In genomic region chr11:45926536-45927331, GRCh38 we compare ENCODE assay signal across 25 cellular contexts. TPM values are rescaled to one million over a fixed set of nuclear protein-coding genes. Genes with fewer than 3 reads are reported as not detected.
DNase-seq lines count a peak whose midpoint lies in the region; ATAC-seq, FAIRE-seq and TF ChIP-seq lines count a peak whose summit lies in the region.
"Had no signal": no experiment of that assay in that cellular context is flagged by ENCODE, and none has a peak within 500 bp of the region (broad histone marks: within the 10 kb centered on the region; RNA-seq: fewer than 3 reads in every experiment).

No MANE protein-coding gene starts in this region.

- H3K27me3 Mint-ChIP-seq in CD4-positive, alpha-beta T cell, result peaks cover 9% of the 10 kb centered on the region
- no peaks in the 10 kb centered on the region for H3K27me3 Mint-ChIP-seq in activated B cell treated with CpG ODN at 0.5 μM for 24 hours
- peaks cover 0 to 2% (median 0%) of the 10 kb centered on the region in 5 donors for H3K27me3 Mint-ChIP-seq in naive thymus-derived CD8-positive, alpha-beta T cell
- peaks cover 13 to 23% (median 22%) of the 10 kb centered on the region in 3 donors for H3K27me3 Mint-ChIP-seq in CD14-positive monocyte (ENCODE audit: low read depth in 3 of 3)

- H3K36me3 Mint-ChIP-seq in CD4-positive, alpha-beta T cell (ENCODE audit: low read depth), result peaks cover 13% of the 10 kb centered on the region
- peaks cover 52% of the 10 kb centered on the region for H3K36me3 Mint-ChIP-seq in activated B cell treated with CpG ODN at 0.5 μM for 24 hours (ENCODE audit: low read depth)
- H3K36me3 Mint-ChIP-seq in naive thymus-derived CD8-positive, alpha-beta T cell, result peaks cover 0 to 3% (median 0%) of the 10 kb centered on the region in 3 donors
- peaks cover 9 to 23% of the 10 kb centered on the region in 2 donors for H3K36me3 Mint-ChIP-seq in CD14-positive monocyte

- no peak for TF ChIP-seq CTCF in A549 (IDR thresholded peaks at IDR 0.05)
- TF ChIP-seq CTCF in CD4-positive, alpha-beta T cell (IDR thresholded peaks at IDR 0.05), result no peak
- TF ChIP-seq CTCF in activated B cell treated with CpG ODN at 0.5 μM for 24 hours (IDR thresholded peaks at IDR 0.05), result no peak
- TF ChIP-seq CTCF in CD14-positive monocyte (IDR thresholded peaks at IDR 0.05), result no peak

- intact Hi-C loops in CD4-positive, alpha-beta T cell (cut with DNase I, micrococcal nuclease), result no loop called here
- intact Hi-C loops in activated B cell treated with CpG ODN at 0.5 μM for 24 hours (cut with micrococcal nuclease), result no loop called here
- intact Hi-C loops in CD14-positive monocyte (cut with micrococcal nuclease), result no loop called here

- TF ChIP-seq RAD21 in A549 (conservative IDR thresholded peaks at IDR 0.05 in 1 of 2, IDR thresholded peaks at IDR 0.05 in 1 of 2), result no peak

- no peaks in the 10 kb centered on the region for H3K9me3 ChIP-seq in A549
- no peaks in the 10 kb centered on the region for H3K9me3 ChIP-seq in CD4-positive, alpha-beta T cell (ENCODE audit: control insufficient read depth, low read length)
- H3K9me3 ChIP-seq: gastroesophageal sphincter, mucosa of descending colon, tibial artery had no signal

- H3K4me1 ChIP-seq in A549, result peaks cover 11% of the 10 kb centered on the region

- H3K4me3 Mint-ChIP-seq in CD4-positive, alpha-beta T cell, result no peak overlapping the region
- H3K4me3 Mint-ChIP-seq in activated B cell treated with CpG ODN at 0.5 μM for 24 hours, result no peak overlapping the region
- peak overlapping the region in 1 of 10 donors; percentile 38 for H3K4me3 Mint-ChIP-seq in naive thymus-derived CD8-positive, alpha-beta T cell
- H3K4me3 Mint-ChIP-seq in CD14-positive monocyte, result no peak overlapping the region

- H3K4me2 ChIP-seq in A549, result no peak overlapping the region

- H3K4me1 Mint-ChIP-seq in CD4-positive, alpha-beta T cell (ENCODE audit: low read depth), result peaks cover 28% of the 10 kb centered on the region
- H3K4me1 Mint-ChIP-seq in activated B cell treated with CpG ODN at 0.5 μM for 24 hours (peaks cover 81% of the 10 kb centered on the region), CD14-positive monocyte (peaks cover 44% of the 10 kb centered on the region)
- peaks cover 23 to 52% (median 44%) of the 10 kb centered on the region in 4 donors for H3K4me1 Mint-ChIP-seq in naive thymus-derived CD8-positive, alpha-beta T cell

- ATAC-seq in A549, result peak; percentile 2; a peak in 1 of 6 replicates
- ATAC-seq in CD4-positive, alpha-beta T cell (ENCODE audit: poor library complexity), result no peak
- no peak for ATAC-seq in activated B cell treated with CpG ODN at 0.5 μM for 24 hours (ENCODE audit: low read depth)
- no peak for ATAC-seq in naive thymus-derived CD8-positive, alpha-beta T cell
- ATAC-seq: esophagus mucosa, gastroesophageal sphincter, GM12878, HCT116, mucosa of descending colon, right cardiac atrium had no signal

- DNase-seq in A549 (ENCODE audit: low read depth in 1 of 2, low spot score in 1 of 2), result no peak
- no peak for DNase-seq in CD4-positive, alpha-beta T cell
- no peak for DNase-seq in activated B cell treated with CpG ODN at 0.5 μM for 24 hours
- peak in 1 of 10 donors; percentile 56 for DNase-seq in naive thymus-derived CD8-positive, alpha-beta T cell
- no peak for DNase-seq in RKO (ENCODE audit: low spot score)
- DNase-seq in CD14-positive monocyte (ENCODE audit: low spot score), result no peak
- no peak for DNase-seq in iPS-NIHi7 (ENCODE audit: extremely low spot score)
- DNase-seq in SK-N-DZ (ENCODE audit: low spot score), result no peak
- DNase-seq: activated CD4-positive, CD25-positive, alpha-beta regulatory T cell treated with anti-CD3 and anti-CD28 coated beads, Interleukin-2, amount 50 U/mL, for 72 hours; AML-193; GF-D8; IMR-90; NCI-H1694 treated with DMSO at 0.1 percent for 48 hours; NCI-H748 treated with DMSO at 0.1 percent for 48 hours; nucleus accumbens; T-helper 9 cell had no signal

- H3K27me3 ChIP-seq in CD4-positive, alpha-beta T cell (ENCODE audit: control insufficient read depth, insufficient read depth, low read length), result peaks cover 4% of the 10 kb centered on the region

- CTCF ChIA-PET in A549 (lab: Yijun Ruan, JAX) (interaction anchor here (0.6 to 1.9 kb wide), 6 partner anchors 9 to 173 kb away, joined by 3 to 10 read pairs (median 4); partner anchors contain the start of gene PEX16), activated B cell treated with CpG ODN at 0.5 μM for 24 hours (lab: Charles Lee) (interaction anchor here (1.0 kb wide), 1 partner anchor 9 kb away, joined by 3 read pairs; the partner anchor contains the start of gene PEX16)
- CTCF ChIA-PET in CD4-positive, alpha-beta T cell (lab: Charles Lee), result interaction anchor here (1.5 kb wide), 1 partner anchor 9 kb away, joined by 3 read pairs; the partner anchor contains the start of gene PEX16

- 90% methylated on average over 7 of the region's 12 CpGs for WGBS in A549 (ENCODE audit: missing lambda C conversion rate)

- no peak for FAIRE-seq in A549 (lab: Jason Lieb, UNC)
- FAIRE-seq: GM12878 had no signal

- H3K27ac ChIP-seq in A549, result no peak overlapping the region
- H3K27ac ChIP-seq in CD4-positive, alpha-beta T cell (ENCODE audit: low read depth, low read length), result no peak overlapping the region
- H3K27ac ChIP-seq: gastroesophageal sphincter, SK-N-MC, tibial artery had no signal

- H3K27ac Mint-ChIP-seq in CD4-positive, alpha-beta T cell, result peak overlapping the region; percentile 33
- H3K27ac Mint-ChIP-seq in activated B cell treated with CpG ODN at 0.5 μM for 24 hours (peak overlapping the region; percentile 82), CD14-positive monocyte (no peak overlapping the region)
- peak overlapping the region in 9 of 10 donors; percentile 23 to 76 (median 43) for H3K27ac Mint-ChIP-seq in naive thymus-derived CD8-positive, alpha-beta T cell

- H3K4me3 ChIP-seq in A549, result no peak overlapping the region
- H3K4me3 ChIP-seq: gastroesophageal sphincter, GM12878, mucosa of descending colon, SK-N-MC, tibial artery had no signal

- POLR2A ChIA-PET in A549 (lab: Yijun Ruan, JAX) (interaction anchor here (2.0 kb wide), 1 partner anchor 9 kb away, joined by 7 read pairs; the partner anchor contains the start of gene PEX16), activated B cell treated with CpG ODN at 0.5 μM for 24 hours (lab: Charles Lee) (interaction anchor here (0.6 to 14.9 kb wide), 5 partner anchors 9 to 82 kb away, joined by 3 to 263 read pairs (median 7); partner anchors contain the start of gene PEX16)
- POLR2A ChIA-PET in CD4-positive, alpha-beta T cell (lab: Charles Lee), result interaction anchor here (2.0 kb wide), 1 partner anchor 9 kb away, joined by 11 read pairs; the partner anchor contains the start of gene PEX16
- POLR2A ChIA-PET in naive thymus-derived CD8-positive, alpha-beta T cell (lab: Charles Lee), result interaction anchor here (6.3 kb wide), 1 partner anchor 10 kb away, joined by 57 read pairs; the partner anchor contains the start of gene PEX16

- TF ChIP-seq EP300 in A549 (IDR thresholded peaks at IDR 0.05), result no peak

- no peak for TF ChIP-seq POLR2A in A549 (IDR thresholded peaks at IDR 0.05; ENCODE audit: low read length)

- no peaks in the 10 kb centered on the region for H3K9me3 Mint-ChIP-seq in CD4-positive, alpha-beta T cell
- no peaks in the 10 kb centered on the region for H3K9me3 Mint-ChIP-seq in activated B cell treated with CpG ODN at 0.5 μM for 24 hours
- no peaks in the 10 kb centered on the region for H3K9me3 Mint-ChIP-seq in naive thymus-derived CD8-positive, alpha-beta T cell
- H3K9me3 Mint-ChIP-seq in CD14-positive monocyte, result peaks cover 0 to 6% (median 4%) of the 10 kb centered on the region in 7 donors

RNA-seq across cellular contexts. Expression of gene LARGE2, which starts 4.3 kb away (rescaled TPM):
- polyA plus RNA-seq in A549 (2011; rRNA removed) (0.97 and 1.2 TPM in 2 replicates), A549 (2017; fragmentation: RNase III; extraction: RNeasy Plus Mini Kit Qiagen cat#74134 plus additional on column Dnase treatment) (1.4 to 2.3 TPM (median 2.1 TPM) in 3 replicates), CD14-positive monocyte (not detected)
- polyA plus RNA-seq in A549 (2012; cell fraction: cytosol; rRNA removed), result 4.4 and 5.0 TPM in 2 replicates
- 10.8 and 14.4 TPM in 2 replicates for polyA plus RNA-seq in A549 (2012; cell fraction: nucleus; rRNA removed)
- polyA minus RNA-seq in A549 (2011; rRNA and poly(A)+ RNA removed), result 0.70 and 1.4 TPM in 2 replicates
- 1 to 10 TPM; 2.7 to 3.5 TPM for total RNA-seq in CD4-positive, alpha-beta T cell
- total RNA-seq in activated B cell treated with CpG ODN at 0.5 μM for 24 hours, result 47.4 and 59.7 TPM in 2 replicates
- total RNA-seq in naive thymus-derived CD8-positive, alpha-beta T cell, result 1 to 10 TPM; 4.1 to 5.6 TPM
- 1 to 10 TPM in 2 of 3 donors, under 1 TPM in 1; 0.71 to 2.0 (median 1.7) TPM for polyA plus RNA-seq in naive thymus-derived CD8-positive, alpha-beta T cell
- 5.8 and 11.4 TPM in 2 replicates for polyA plus RNA-seq in SK-N-DZ (2014; cell fraction: cytosol; rRNA removed)
- polyA plus RNA-seq in SK-N-DZ (2014; cell fraction: nucleus; rRNA removed), result 10.6 and 13.5 TPM in 2 replicates
- total RNA-seq: IMR-90 had no signal
- polyA plus RNA-seq: aorta had no signal

RNA-seq across cellular contexts. Expression of gene PEX16, which starts 9.1 kb away (rescaled TPM):
- 18.0 and 20.2 TPM in 2 replicates for polyA plus RNA-seq in A549 (2011; rRNA removed)
- 28.6 and 34.6 TPM in 2 replicates for polyA plus RNA-seq in A549 (2012; cell fraction: cytosol; rRNA removed)
- 83.0 and 92.0 TPM in 2 replicates for polyA plus RNA-seq in A549 (2012; cell fraction: nucleus; rRNA removed)
- polyA plus RNA-seq in A549 (2017; fragmentation: RNase III; extraction: RNeasy Plus Mini Kit Qiagen cat#74134 plus additional on column Dnase treatment), result 16.2 to 18.2 TPM (median 17.8 TPM) in 3 replicates
- 8.4 and 12.7 TPM in 2 replicates for polyA minus RNA-seq in A549 (2011; rRNA and poly(A)+ RNA removed)
- total RNA-seq in CD4-positive, alpha-beta T cell, result 10 to 100 TPM; 56.3 to 62.0 TPM
- 72.0 and 77.7 TPM in 2 replicates for total RNA-seq in activated B cell treated with CpG ODN at 0.5 μM for 24 hours
- total RNA-seq in naive thymus-derived CD8-positive, alpha-beta T cell, result 10 to 100 TPM; 66.8 to 74.1 TPM
- polyA plus RNA-seq in naive thymus-derived CD8-positive, alpha-beta T cell, result 10 to 100 TPM; 46.1 to 54.1 (median 53.2) TPM
- polyA plus RNA-seq in CD14-positive monocyte, result 10 to 100 TPM; 33.8 to 35.1 TPM
- polyA plus RNA-seq in SK-N-DZ (2014; cell fraction: cytosol; rRNA removed), result 33.2 and 39.2 TPM in 2 replicates
- polyA plus RNA-seq in SK-N-DZ (2014; cell fraction: nucleus; rRNA removed), result 49.6 and 62.6 TPM in 2 replicates

RNA-seq across cellular contexts. Expression of gene FREY1, which starts 19.7 kb away (rescaled TPM):
- polyA plus RNA-seq in A549 (2011; rRNA removed) (0.17 TPM in 1 of 2 replicates, not detected in the other), A549 (2017; fragmentation: RNase III; extraction: RNeasy Plus Mini Kit Qiagen cat#74134 plus additional on column Dnase treatment) (0.18 to 0.22 TPM (median 0.21 TPM) in 3 replicates), CD14-positive monocyte (not detected)
- polyA plus RNA-seq in A549 (2012; cell fraction: cytosol; rRNA removed), result 0.13 and 0.18 TPM in 2 replicates
- polyA plus RNA-seq in A549 (2012; cell fraction: nucleus; rRNA removed), result 1.7 and 2.0 TPM in 2 replicates
- 1.1 and 2.7 TPM in 2 replicates for polyA minus RNA-seq in A549 (2011; rRNA and poly(A)+ RNA removed)
- 1 to 10 TPM; 5.7 to 6.0 TPM for total RNA-seq in CD4-positive, alpha-beta T cell
- 3.9 and 4.6 TPM in 2 replicates for total RNA-seq in activated B cell treated with CpG ODN at 0.5 μM for 24 hours
- 1 to 10 TPM; 3.1 to 3.4 TPM for total RNA-seq in naive thymus-derived CD8-positive, alpha-beta T cell
- polyA plus RNA-seq in naive thymus-derived CD8-positive, alpha-beta T cell, result not detected
- polyA plus RNA-seq in SK-N-DZ (2014; cell fraction: cytosol; rRNA removed), result not detected in 2 replicates
- polyA plus RNA-seq in SK-N-DZ (2014; cell fraction: nucleus; rRNA removed), result 0.60 and 2.4 TPM in 2 replicates
- total RNA-seq: IMR-90 had no signal
- polyA plus RNA-seq: aorta had no signal

RNA-seq across cellular contexts. Expression of gene MAPK8IP1, which starts 41.3 kb away (rescaled TPM):
- 2.6 and 2.7 TPM in 2 replicates for polyA plus RNA-seq in A549 (2011; rRNA removed)
- polyA plus RNA-seq in A549 (2012; cell fraction: cytosol; rRNA removed), result 4.6 and 6.8 TPM in 2 replicates
- 7.0 and 12.5 TPM in 2 replicates for polyA plus RNA-seq in A549 (2012; cell fraction: nucleus; rRNA removed)
- 5.4 to 5.8 TPM (median 5.7 TPM) in 3 replicates for polyA plus RNA-seq in A549 (2017; fragmentation: RNase III; extraction: RNeasy Plus Mini Kit Qiagen cat#74134 plus additional on column Dnase treatment)
- 5.4 and 6.4 TPM in 2 replicates for polyA minus RNA-seq in A549 (2011; rRNA and poly(A)+ RNA removed)
- 1 to 10 TPM; 2.3 to 2.4 TPM for total RNA-seq in CD4-positive, alpha-beta T cell
- total RNA-seq in activated B cell treated with CpG ODN at 0.5 μM for 24 hours, result 1.9 and 3.4 TPM in 2 replicates
- 1 to 10 TPM; 1.6 to 2.1 TPM for total RNA-seq in naive thymus-derived CD8-positive, alpha-beta T cell
- not detected for polyA plus RNA-seq in naive thymus-derived CD8-positive, alpha-beta T cell
- polyA plus RNA-seq in CD14-positive monocyte, result not detected
- polyA plus RNA-seq in SK-N-DZ (2014; cell fraction: cytosol; rRNA removed), result 32.5 and 34.1 TPM in 2 replicates
- 28.6 and 30.1 TPM in 2 replicates for polyA plus RNA-seq in SK-N-DZ (2014; cell fraction: nucleus; rRNA removed)

Comparison
In these comparisons a context has a peak if more than half of its experiments do, and no peak if none do; other contexts are left out.
1. ATAC-seq: peak in A549 (2 of 2); none in CD4-positive, alpha-beta T cell (single experiment), activated B cell treated with CpG ODN at 0.5 μM for 24 hours (single experiment) and naive thymus-derived CD8-positive, alpha-beta T cell (0 of 2).
2. H3K27ac Mint-ChIP-seq: peak in CD4-positive, alpha-beta T cell (single experiment), activated B cell treated with CpG ODN at 0.5 μM for 24 hours (single experiment) and naive thymus-derived CD8-positive, alpha-beta T cell (9 of 10); none in CD14-positive monocyte (0 of 7).